Comparison of ENCODE assay signal across 22 cellular contexts in the genomic region with DNA sequence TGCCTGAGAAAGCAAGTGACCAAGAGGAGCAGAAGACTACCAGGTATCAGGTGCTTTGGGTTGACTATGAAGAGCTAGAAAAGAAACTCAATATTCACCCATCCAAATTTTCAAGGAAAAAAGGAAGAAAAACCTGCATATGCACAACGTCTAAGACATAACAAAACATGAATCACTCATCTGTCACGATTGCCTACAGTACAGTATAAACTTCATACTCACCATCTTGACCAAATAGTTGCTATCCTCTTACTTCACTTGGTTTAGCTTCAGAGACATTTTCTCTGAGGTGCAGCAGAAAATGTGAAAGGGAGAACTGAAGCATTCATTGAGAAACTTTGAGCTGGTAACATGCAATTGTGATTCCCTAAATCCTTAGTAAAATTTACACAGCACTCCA.
"Had no signal": no experiment of that assay in that cellular context is flagged by ENCODE, and none has a peak within 500 bp of the region (broad histone marks: within the 10 kb centered on the region; RNA-seq: fewer than 3 reads in every experiment).

No MANE protein-coding gene starts in this region.

- H3K36me3 ChIP-seq: Peyer's patch had no signal

- FAIRE-seq: HepG2 had no signal

- H3K9ac ChIP-seq: SK-N-SH had no signal

- H3K9me3 ChIP-seq: Peyer's patch, SK-N-SH had no signal

- H3K27ac ChIP-seq: PC-9, Peyer's patch had no signal

- H2AFZ ChIP-seq: PC-9 had no signal

- DNase-seq: IMR-90; Karpas-422; KG1; MM.1S; NCI-H1092 treated with DMSO at 0.1 percent for 48 hours; NCI-H1436; NCI-H187; NCI-H2029; NCI-H2171 treated with DMSO at 0.1 percent for 48 hours; NCI-H345; NCI-H446 treated with DMSO at 0.1 percent for 48 hours; NCI-H510A treated with DMSO at 0.1 percent for 48 hours; NCI-H526; NCI-H82; NK-92 treated with Interleukin-12 subunit alpha and Interleukin-12 subunit beta, amount 100 ng/mL, for 24 hours; PC-9; Peyer's patch; RPMI8226; SHP77; SK-N-SH; SW 1271 had no signal

- H3K4me1 ChIP-seq: Peyer's patch had no signal

- ATAC-seq: HepG2 had no signal

- H3K27me3 ChIP-seq: Peyer's patch had no signal

- H3K4me2 ChIP-seq: PC-9, SK-N-SH had no signal

- H3K9me2 ChIP-seq: SK-N-SH had no signal

- H3K4me3 ChIP-seq: PC-9, Peyer's patch had no signal
